23 cellular contexts compared by ENCODE assay signal in genomic region chr5:34891981-34892380, GRCh38. TPM values are rescaled to one million over a fixed set of nuclear protein-coding genes. Genes with fewer than 3 reads are reported as not detected.
DNase-seq lines count a peak whose midpoint lies in the region; ATAC-seq and TF ChIP-seq lines count a peak whose summit lies in the region.
"Had no signal": no experiment of that assay in that cellular context is flagged by ENCODE, and none has a peak within 500 bp of the region (broad histone marks: within the 10 kb centered on the region; RNA-seq: fewer than 3 reads in every experiment).

No MANE protein-coding gene starts in this region.

- no peak overlapping the region for H3K27ac ChIP-seq in osteoblast (ENCODE audit: low read depth, low read length)
- H3K27ac ChIP-seq: gastrocnemius medialis, KMS-11, SJSA1 had no signal

- H3K4me3 ChIP-seq in AG10803 (ENCODE audit: low read length) (no peak overlapping the region), osteoblast (ENCODE audit: insufficient read depth, low read length) (no peak overlapping the region)
- H3K4me3 ChIP-seq: gastrocnemius medialis, SJSA1 had no signal

- ATAC-seq in GM18907 (IDR thresholded peaks at IDR 0.05; ENCODE audit: unreplicated experiment), result no peak
- ATAC-seq: stimulated activated naive CD8-positive, alpha-beta T cell treated with anti-CD3 and anti-CD28 coated beads, Interleukin-15, Interleukin-2, amounts not matched to agents 100 U/mL and 50 U/mL, for 24 hours had no signal

- H3K27me3 ChIP-seq in osteoblast (ENCODE audit: insufficient read depth, low read length), result no peaks in the 10 kb centered on the region
- H3K27me3 ChIP-seq: gastrocnemius medialis had no signal

- no peaks in the 10 kb centered on the region for H3K36me3 ChIP-seq in osteoblast (ENCODE audit: insufficient read depth, low read length)
- H3K36me3 ChIP-seq: SJSA1 had no signal

- no peak overlapping the region for H2AFZ ChIP-seq in osteoblast (ENCODE audit: low read length)

- no peaks in the 10 kb centered on the region for H4K20me1 ChIP-seq in osteoblast (ENCODE audit: insufficient read depth, low read length)

- peak overlapping the region; percentile 14 for H3K4me3 Mint-ChIP-seq in HFFc6
- H3K4me3 Mint-ChIP-seq: activated naive CD8-positive, alpha-beta T cell treated with anti-CD3 and anti-CD28 coated beads for 36 hours; B cell; central memory CD8-positive, alpha-beta T cell; type B pancreatic cell had no signal

- H3K9me3 ChIP-seq in osteoblast (ENCODE audit: low read depth, low read length), result no peaks in the 10 kb centered on the region
- H3K9me3 ChIP-seq: gastrocnemius medialis, SJSA1 had no signal

- TF ChIP-seq CTCF in AG10803 (conservative IDR thresholded peaks at IDR 0.05; ENCODE audit: low read length) (no peak), HFFc6 (IDR thresholded peaks at IDR 0.05) (no peak), osteoblast (IDR thresholded peaks at IDR 0.05; ENCODE audit: extremely low read depth, low read depth, low read length) (no peak)

- no peaks in the 10 kb centered on the region; the same call in 1 of the 2 replicates for H3K27me3 Mint-ChIP-seq in HFFc6 (ENCODE audit: insufficient read depth)
- H3K27me3 Mint-ChIP-seq: activated naive CD8-positive, alpha-beta T cell treated with anti-CD3 and anti-CD28 coated beads for 36 hours had no signal

- H3K4me1 ChIP-seq in osteoblast (ENCODE audit: insufficient read depth, low read length), result no peaks in the 10 kb centered on the region
- H3K4me1 ChIP-seq: gastrocnemius medialis, SJSA1 had no signal

- H3K27ac Mint-ChIP-seq in HFFc6, result no peak overlapping the region; the same call in 1 of the 2 replicates
- H3K27ac Mint-ChIP-seq: activated naive CD8-positive, alpha-beta T cell treated with anti-CD3 and anti-CD28 coated beads for 36 hours; B cell; type B pancreatic cell had no signal

- H3K36me3 Mint-ChIP-seq in HFFc6 (ENCODE audit: low read depth), result no peaks in the 10 kb centered on the region
- H3K36me3 Mint-ChIP-seq: activated naive CD8-positive, alpha-beta T cell treated with anti-CD3 and anti-CD28 coated beads for 36 hours; type B pancreatic cell had no signal

- H3K79me2 ChIP-seq in osteoblast (ENCODE audit: insufficient read depth, low read length), result no peaks in the 10 kb centered on the region

- H3K4me1 Mint-ChIP-seq in HFFc6 (ENCODE audit: low read depth), result peaks cover 18% of the 10 kb centered on the region
- H3K4me1 Mint-ChIP-seq: activated naive CD8-positive, alpha-beta T cell treated with anti-CD3 and anti-CD28 coated beads for 36 hours; B cell; central memory CD8-positive, alpha-beta T cell had no signal

- no peak overlapping the region for H3K4me2 ChIP-seq in osteoblast (ENCODE audit: insufficient read depth, low read length)
- H3K4me2 ChIP-seq: KMS-11 had no signal

- DNase-seq in AG10803 (ENCODE audit: low read depth), result peak; percentile 98
- peak; percentile 74 for DNase-seq in HFFc6
- peak; percentile 58 for DNase-seq in dedifferentiated amniotic fluid mesenchymal stem cell (ENCODE audit: extremely low spot score)
- DNase-seq in osteoblast (ENCODE audit: insufficient read length, low spot score, missing footprints), result peak; percentile 76
- no peak for DNase-seq in NCI-H2107 (lab: John Stamatoyannopoulos, UW)
- DNase-seq in NCI-H1048 (lab: John Stamatoyannopoulos, UW), result no peak
- no peak for DNase-seq in NCI-H1105 (lab: John Stamatoyannopoulos, UW)
- DNase-seq: activated CD4-positive, CD25-positive, alpha-beta regulatory T cell treated with anti-CD3 and anti-CD28 coated beads, Interleukin-2, amount 50 U/mL, for 72 hours; activated CD8-positive, alpha-beta memory T cell treated with anti-CD3 and anti-CD28 coated beads for 24 hours; activated naive CD8-positive, alpha-beta T cell treated with anti-CD3 and anti-CD28 coated beads for 36 hours; HCEC 1CT; NCI-H1092 treated with DMSO at 0.1 percent for 48 hours; nucleus accumbens; OCI-M1; stimulated activated naive CD8-positive, alpha-beta T cell treated with anti-CD3 and anti-CD28 coated beads, Interleukin-15, Interleukin-2, amounts not matched to agents 100 U/mL and 50 U/mL, for 24 hours; T-helper 9 cell had no signal

- H3K9me3 Mint-ChIP-seq in HFFc6, result no peaks in the 10 kb centered on the region
- H3K9me3 Mint-ChIP-seq: activated naive CD8-positive, alpha-beta T cell treated with anti-CD3 and anti-CD28 coated beads for 36 hours; central memory CD8-positive, alpha-beta T cell; type B pancreatic cell had no signal

RNA-seq across cellular contexts. Expression of gene RAD1, which starts 23.3 kb away (rescaled TPM):
- 10 to 100 TPM; 32.7 to 39.3 (median 35.0) TPM for total RNA-seq in HFFc6 (2021; fragmentation: NEBNext Ultra II Directional; extraction: Animal tissue kit (Norgen Biotek cat#: 25700))
- 54.6 and 58.3 TPM in 2 replicates for total RNA-seq in osteoblast

RNA-seq across cellular contexts. Expression of gene BRIX1, which starts 23.5 kb away (rescaled TPM):
- total RNA-seq in HFFc6 (2021; fragmentation: NEBNext Ultra II Directional; extraction: Animal tissue kit (Norgen Biotek cat#: 25700)), result 10 to 100 TPM; 49.3 to 60.4 (median 55.0) TPM
- 54.2 and 59.7 TPM in 2 replicates for total RNA-seq in osteoblast

RNA-seq across cellular contexts. Expression of gene DNAJC21, which starts 37.4 kb away (rescaled TPM):
- 10 to 100 TPM; 38.2 to 46.8 (median 45.9) TPM for total RNA-seq in HFFc6 (2021; fragmentation: NEBNext Ultra II Directional; extraction: Animal tissue kit (Norgen Biotek cat#: 25700))
- total RNA-seq in osteoblast, result 31.5 and 32.2 TPM in 2 replicates

RNA-seq across cellular contexts. Expression of gene TTC23L, which starts 53.0 kb away (rescaled TPM):
- not detected for total RNA-seq in HFFc6 (2021; fragmentation: NEBNext Ultra II Directional; extraction: Animal tissue kit (Norgen Biotek cat#: 25700))
- total RNA-seq in osteoblast, result 0.29 TPM in 1 of 2 replicates, not detected in the other
- total RNA-seq: gastrocnemius medialis, SJSA1 had no signal

Comparison
In these comparisons a context has a peak if more than half of its experiments do, and no peak if none do; other contexts are left out.
1. DNase-seq: peak in AG10803 (single experiment), HFFc6 (single experiment), dedifferentiated amniotic fluid mesenchymal stem cell (single experiment) and osteoblast (single experiment); none in NCI-H2107 (single experiment), NCI-H1048 (single experiment) and NCI-H1105 (single experiment).